8 cellular contexts compared by ENCODE assay signal in genomic region chr1:21302747-21303715, GRCh38. TPM values are rescaled to one million over a fixed set of nuclear protein-coding genes. Genes with fewer than 3 reads are reported as not detected.
A peak's percentile ranks its signal among the peaks of the same experiment; 100 is the strongest.
DNase-seq lines count a peak whose midpoint lies in the region; ATAC-seq and TF ChIP-seq lines count a peak whose summit lies in the region.

No MANE protein-coding gene starts in this region.

- H3K27ac Mint-ChIP-seq in activated T-cell treated with anti-CD3 and anti-CD28 coated beads, Interleukin-2, amount 50 U/mL, for 24 hours: peak overlapping the region; percentile 61
- H3K27ac Mint-ChIP-seq in WTC11: peak overlapping the region; percentile 21; the same call in 1 of the 2 replicates

- H3K9me3 Mint-ChIP-seq in activated T-cell treated with anti-CD3 and anti-CD28 coated beads, Interleukin-2, amount 50 U/mL, for 24 hours: no peaks in the 10 kb centered on the region
- no peaks in the 10 kb centered on the region for H3K9me3 Mint-ChIP-seq in WTC11

- no peak for TF ChIP-seq EP300 in tibial nerve (IDR thresholded peaks at IDR 0.05)

- no peaks in the 10 kb centered on the region for H3K27me3 ChIP-seq in right atrium auricular region
- no peaks in the 10 kb centered on the region for H3K27me3 ChIP-seq in tibial nerve
- no peaks in the 10 kb centered on the region for H3K27me3 ChIP-seq in effector memory CD4-positive, alpha-beta T cell (replicated peaks; ENCODE audit: control insufficient read depth, insufficient read depth, low read length, poor library complexity, severe bottlenecking)

- no peaks in the 10 kb centered on the region for H3K27me3 Mint-ChIP-seq in activated T-cell treated with anti-CD3 and anti-CD28 coated beads, Interleukin-2, amount 50 U/mL, for 24 hours
- no peaks in the 10 kb centered on the region for H3K27me3 Mint-ChIP-seq in WTC11 (ENCODE audit: low read depth)

- H3K36me3 ChIP-seq in right atrium auricular region: no peaks in the 10 kb centered on the region
- H3K36me3 ChIP-seq in tibial nerve: no peaks in the 10 kb centered on the region
- no peaks in the 10 kb centered on the region for H3K36me3 ChIP-seq in effector memory CD4-positive, alpha-beta T cell (ENCODE audit: control insufficient read depth, insufficient read depth, low read length)

- peaks cover 38% of the 10 kb centered on the region for H3K36me3 Mint-ChIP-seq in activated T-cell treated with anti-CD3 and anti-CD28 coated beads, Interleukin-2, amount 50 U/mL, for 24 hours (ENCODE audit: low read depth)
- H3K36me3 Mint-ChIP-seq in WTC11: no peaks in the 10 kb centered on the region

- H3K27ac ChIP-seq in right atrium auricular region (peak overlapping the region; percentile 50 to 54), tibial nerve (peak overlapping the region; percentile 46 to 98 (median 77))
- no peak overlapping the region for H3K27ac ChIP-seq in effector memory CD4-positive, alpha-beta T cell (ENCODE audit: insufficient read depth, low read length, poor library complexity, severe bottlenecking)

- no peaks in the 10 kb centered on the region for H3K9me3 ChIP-seq in right atrium auricular region
- H3K9me3 ChIP-seq in tibial nerve: no peaks in the 10 kb centered on the region
- H3K9me3 ChIP-seq in effector memory CD4-positive, alpha-beta T cell (ENCODE audit: control insufficient read depth, low read length): no peaks in the 10 kb centered on the region

- no peak for TF ChIP-seq CTCF in WTC11 (IDR thresholded peaks at IDR 0.05)
- TF ChIP-seq CTCF in right atrium auricular region (IDR thresholded peaks at IDR 0.05): peak in 1 of 2 donors; percentile 55
- TF ChIP-seq CTCF in tibial nerve (IDR thresholded peaks at IDR 0.05): peak in 2 of 5 experiments; percentile 11 to 17

- TF ChIP-seq POLR2A in tibial nerve (IDR thresholded peaks at IDR 0.05): no peak

- H3K4me3 Mint-ChIP-seq in activated T-cell treated with anti-CD3 and anti-CD28 coated beads, Interleukin-2, amount 50 U/mL, for 24 hours: no peak overlapping the region
- no peak overlapping the region for H3K4me3 Mint-ChIP-seq in WTC11

- no peak overlapping the region for H3K4me3 ChIP-seq in right atrium auricular region
- no peak overlapping the region for H3K4me3 ChIP-seq in tibial nerve
- no peak overlapping the region for H3K4me3 ChIP-seq in effector memory CD4-positive, alpha-beta T cell (ENCODE audit: insufficient read depth, low read depth, low read length, poor library complexity, severe bottlenecking)

- peaks cover 81% of the 10 kb centered on the region for H3K4me1 Mint-ChIP-seq in activated T-cell treated with anti-CD3 and anti-CD28 coated beads, Interleukin-2, amount 50 U/mL, for 24 hours (ENCODE audit: low read depth)
- peaks cover 47% of the 10 kb centered on the region for H3K4me1 Mint-ChIP-seq in WTC11

- POLR2A ChIA-PET in WTC11 (lab: Charles Lee): interaction anchor here (1.0 kb wide), 1 partner anchor 42 kb away, joined by 3 read pairs; no protein-coding TSS in a partner anchor

- DNase-seq in activated T-cell treated with anti-CD3 and anti-CD28 coated beads, Interleukin-2, amount 50 U/mL, for 24 hours: no peak
- no peak for DNase-seq in activated T-cell treated with anti-CD3 and anti-CD28 coated beads, Interleukin-2, amount 50 U/mL, for 1 hour
- DNase-seq in WTC11 (ENCODE audit: low spot score): no peak
- no peak for DNase-seq in right atrium auricular region (ENCODE audit: low spot score)
- no peak for DNase-seq in tibial nerve (ENCODE audit: low spot score in 2 of 2)
- DNase-seq in effector memory CD4-positive, alpha-beta T cell: no peak

- CTCF ChIA-PET in WTC11 (lab: Charles Lee): interaction anchor here (0.6 to 2.4 kb wide), 6 partner anchors 33 to 65 kb away, joined by 3 to 14 read pairs (median 4); no protein-coding TSS in a partner anchor

- 37 to 50% methylated on average over 11 of the region's 11 CpGs for WGBS in tibial nerve, 2 donors

- H3K4me1 ChIP-seq in right atrium auricular region (peaks cover 0 to 68% of the 10 kb centered on the region in 2 donors), tibial nerve (peaks cover 5 to 89% (median 50%) of the 10 kb centered on the region in 4 donors)
- peaks cover 36% of the 10 kb centered on the region for H3K4me1 ChIP-seq in effector memory CD4-positive, alpha-beta T cell (ENCODE audit: control insufficient read depth, insufficient read depth, low read length, poor library complexity, severe bottlenecking)

- no peak for ATAC-seq in WTC11
- no peak for ATAC-seq in HG02763 (IDR thresholded peaks at IDR 0.05; ENCODE audit: unreplicated experiment)
- no peak for ATAC-seq in HG03571 (IDR thresholded peaks at IDR 0.05; ENCODE audit: unreplicated experiment)

TF ChIP-seq in WTC11, 78 proteins besides CTCF, POLR2A, EP300 and RAD21:
- TF ChIP-seq ZNF423 (CRISPR knock-in tag; IDR thresholded peaks at IDR 0.05) (peak; percentile 49; the same call in 1 of the 2 replicates), CREB1 (CRISPR knock-in tag; IDR thresholded peaks at IDR 0.05) (no peak)
TF ChIP-seq in WTC11: peak in this region for 1.

RNA-seq across cellular contexts. Expression of gene ECE1, which starts 12.8 kb away (rescaled TPM):
- total RNA-seq in WTC11 (2021) (40.6 to 45.0 TPM (median 42.0 TPM) in 3 replicates), right atrium auricular region (100 to 1,000 TPM in 1 of 2 donors, 10 to 100 TPM in 1; 83.7 to 152 TPM), tibial nerve (100 to 1,000 TPM in 2 of 4 donors, 10 to 100 TPM in 2; 84.1 to 128 (median 110) TPM)
